8 cellular contexts compared by ENCODE assay signal in the genomic region with DNA sequence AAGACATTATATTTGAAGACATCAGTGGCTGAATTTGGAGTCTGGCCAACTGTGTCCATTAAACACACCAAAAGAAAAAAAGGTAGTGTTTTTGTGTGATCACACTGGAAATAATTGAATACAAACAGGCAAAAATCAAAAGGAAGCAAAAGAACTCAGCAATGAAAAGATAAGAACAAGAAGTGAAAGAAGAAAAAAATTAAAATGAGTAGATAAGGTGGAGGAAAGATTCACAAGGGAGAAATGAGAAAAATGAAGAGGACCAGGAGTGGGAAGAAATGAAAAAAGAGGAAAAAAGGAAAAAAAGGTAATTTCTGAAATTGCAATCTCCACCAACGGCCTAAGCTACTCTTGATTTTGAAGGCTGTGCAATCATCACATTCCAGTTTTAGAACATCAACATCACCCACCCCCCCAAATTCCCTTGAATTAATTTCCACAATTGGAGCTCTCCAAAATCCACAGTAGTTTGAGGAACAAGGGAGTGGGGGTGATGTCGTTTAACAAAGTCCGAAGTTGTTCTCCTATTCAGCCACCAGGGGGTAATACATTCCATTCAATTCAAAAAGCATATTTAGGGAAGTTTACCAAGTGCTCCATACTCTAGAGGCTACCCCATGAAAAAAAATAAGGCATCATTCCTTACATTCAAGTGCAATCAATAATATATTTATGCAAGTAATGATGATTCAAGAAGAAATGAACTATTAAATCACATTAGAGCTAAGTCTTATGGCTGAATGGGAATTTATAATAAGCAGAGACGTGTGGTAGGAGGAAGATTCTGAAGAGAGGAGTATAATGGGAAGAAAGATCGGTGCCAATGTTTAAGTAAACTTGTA. TPM values are rescaled to one million over a fixed set of nuclear protein-coding genes. Genes with fewer than 3 reads are reported as not detected.
A peak's percentile ranks its signal among the peaks of the same experiment; 100 is the strongest.
DNase-seq lines count a peak whose midpoint lies in the region; ATAC-seq, FAIRE-seq and TF ChIP-seq lines count a peak whose summit lies in the region.

No MANE protein-coding gene starts in this region.

- no peak for TF ChIP-seq POLR2A in suprapubic skin (IDR thresholded peaks at IDR 0.05)

- in situ Hi-C loops in astrocyte of the spinal cord (cut with HindIII; ENCODE audit: low sequenced_read_pairs), result no loop called here

- H3K27ac ChIP-seq in hepatocyte (peak overlapping the region; percentile 46), suprapubic skin (no peak overlapping the region)

- peak; percentile 68 to 79 for DNase-seq in AML-193 (lab: John Stamatoyannopoulos, UW)
- DNase-seq in GM18507 (ENCODE audit: extremely low spot score, insufficient read length, low read depth), result no peak
- DNase-seq in NCI-H1694 treated with DMSO at 0.1 percent for 48 hours (lab: John Stamatoyannopoulos, UW), result peak; percentile 22
- peak; percentile 59 for DNase-seq in astrocyte of the spinal cord (ENCODE audit: low read depth, low spot score)
- peak; percentile 54 for DNase-seq in hepatocyte (ENCODE audit: low spot score)
- no peak for DNase-seq in suprapubic skin (ENCODE audit: low spot score in 2 of 2)
- no peak for DNase-seq in kidney glomerular epithelial cell (lab: John Stamatoyannopoulos, UW)

- H3K4me2 ChIP-seq in hepatocyte, result peak overlapping the region; percentile 32

- H3K79me2 ChIP-seq in hepatocyte, result no peaks in the 10 kb centered on the region

- H3K9me3 ChIP-seq in hepatocyte (ENCODE audit: low read depth), result no peaks in the 10 kb centered on the region
- H3K9me3 ChIP-seq in suprapubic skin, result no peaks in the 10 kb centered on the region

- H3K4me3 ChIP-seq in astrocyte of the spinal cord (ENCODE audit: low read depth, low read length) (no peak overlapping the region), hepatocyte (no peak overlapping the region), suprapubic skin (no peak overlapping the region)

- no peaks in the 10 kb centered on the region for H3K36me3 ChIP-seq in hepatocyte (replicated peaks; ENCODE audit: insufficient read depth, low read depth)
- no peaks in the 10 kb centered on the region for H3K36me3 ChIP-seq in suprapubic skin

- no peak for TF ChIP-seq EP300 in suprapubic skin (IDR thresholded peaks at IDR 0.05)

- no peak overlapping the region for H2AFZ ChIP-seq in hepatocyte

- H3K4me1 ChIP-seq in hepatocyte (ENCODE audit: insufficient read depth) (peaks cover 15% of the 10 kb centered on the region), suprapubic skin (no peaks in the 10 kb centered on the region)

- H3K27me3 ChIP-seq in hepatocyte (no peaks in the 10 kb centered on the region), suprapubic skin (no peaks in the 10 kb centered on the region)

- WGBS in hepatocyte (ENCODE audit: low lambda C conversion rate, missing lambda C conversion rate), result 52% methylated on average over 5 of the region's 5 CpGs
- WGBS in suprapubic skin, result 48% methylated on average over 5 of the region's 5 CpGs

- no peaks in the 10 kb centered on the region for H3K9me2 ChIP-seq in hepatocyte (replicated peaks; ENCODE audit: insufficient read depth)

- TF ChIP-seq CTCF in astrocyte of the spinal cord (IDR thresholded peaks at IDR 0.05; ENCODE audit: low read depth, low read length) (peak; percentile 63), hepatocyte (IDR thresholded peaks at IDR 0.05; ENCODE audit: poor library complexity) (peak; percentile 61), suprapubic skin (IDR thresholded peaks at IDR 0.05) (peak; percentile 64 to 69)

- ATAC-seq in GM21390 (IDR thresholded peaks at IDR 0.05; ENCODE audit: unreplicated experiment), result no peak

- H4K20me1 ChIP-seq in hepatocyte (ENCODE audit: insufficient read depth, poor library complexity, severe bottlenecking), result no peaks in the 10 kb centered on the region

- FAIRE-seq in GM18507 (lab: Jason Lieb, UNC), result peak; percentile 62

RNA-seq across cellular contexts. Expression of a gene that starts 37.4 kb away (rescaled TPM):
- 0.80 and 2.2 TPM in 2 replicates for total RNA-seq in hepatocyte
- polyA plus RNA-seq in hepatocyte, result 0.32 and 1.3 TPM in 2 replicates
- total RNA-seq in suprapubic skin, result 1 to 10 TPM; 1.2 to 3.4 (median 1.7) TPM

RNA-seq across cellular contexts. Expression of a gene that starts 37.9 kb away (rescaled TPM):
- total RNA-seq in hepatocyte (22.3 and 32.8 TPM in 2 replicates), suprapubic skin (10 to 100 TPM; 12.5 to 38.3 (median 22.7) TPM)
- 18.2 and 32.1 TPM in 2 replicates for polyA plus RNA-seq in hepatocyte

Comparison
In these comparisons a context has a peak if more than half of its experiments do, and no peak if none do; other contexts are left out.
1. DNase-seq: peak in AML-193 (2 of 2), NCI-H1694 treated with DMSO at 0.1 percent for 48 hours (single experiment), astrocyte of the spinal cord (single experiment) and hepatocyte (single experiment); none in GM18507 (single experiment), suprapubic skin (0 of 2) and kidney glomerular epithelial cell (single experiment).
2. Peak in every context shown above with its lines, with median percentiles within 50 percentile points of each other: CTCF ChIP-seq.